ENCODE assay signal across 8 cellular contexts in genomic region chr16:53502331-53503269, GRCh38. TPM values are rescaled to one million over a fixed set of nuclear protein-coding genes. Genes with fewer than 3 reads are reported as not detected.
DNase-seq lines count a peak whose midpoint lies in the region; ATAC-seq and TF ChIP-seq lines count a peak whose summit lies in the region.

TSS of gene AKTIP (minus strand) at chr16:53503209. CDS start at chr16:53500259, 2,950 bp downstream.

- peak; percentile 37 for ATAC-seq in HG02759 (IDR thresholded peaks at IDR 0.05; ENCODE audit: unreplicated experiment)
- ATAC-seq in activated T-helper 17 cell treated with anti-CD3 and anti-CD28 coated beads, Interleukin-2, amount 50 U/mL, for 72 hours (replicated peaks): peak; percentile 33

- no peaks in the 10 kb centered on the region for H3K9me3 ChIP-seq in tibial nerve

- peak within 1 kb of the TSS; percentile 97 for H3K27ac Mint-ChIP-seq in activated T-helper 17 cell treated with anti-CD3 and anti-CD28 coated beads, Interleukin-2, amount 50 U/mL, for 72 hours
- H3K27ac Mint-ChIP-seq in nephron: peak within 1 kb of the TSS; percentile 98 to 99 (median 99)

- H3K9me3 Mint-ChIP-seq in activated T-helper 17 cell treated with anti-CD3 and anti-CD28 coated beads, Interleukin-2, amount 50 U/mL, for 72 hours: no peaks in the 10 kb centered on the region
- H3K9me3 Mint-ChIP-seq in nephron: no peaks in the 10 kb centered on the region

- peak within 1 kb of the TSS; percentile 90 for H3K4me3 Mint-ChIP-seq in activated T-helper 17 cell treated with anti-CD3 and anti-CD28 coated beads, Interleukin-2, amount 50 U/mL, for 72 hours
- peak within 1 kb of the TSS; percentile 89 to 99 (median 96) for H3K4me3 Mint-ChIP-seq in nephron

- peak within 1 kb of the TSS; percentile 84 for H3K4me3 ChIP-seq in fibroblast of villous mesenchyme (ENCODE audit: low read depth, low read length)
- peak within 1 kb of the TSS; percentile 67 to 96 (median 84) for H3K4me3 ChIP-seq in tibial nerve

- TF ChIP-seq POLR2A in tibial nerve (IDR thresholded peaks at IDR 0.05): no peak

- peaks cover 34% of the 10 kb centered on the region for H3K4me1 Mint-ChIP-seq in activated T-helper 17 cell treated with anti-CD3 and anti-CD28 coated beads, Interleukin-2, amount 50 U/mL, for 72 hours
- H3K4me1 Mint-ChIP-seq in nephron: peaks cover 35% of the 10 kb centered on the region

- H3K27me3 Mint-ChIP-seq in activated T-helper 17 cell treated with anti-CD3 and anti-CD28 coated beads, Interleukin-2, amount 50 U/mL, for 72 hours: no peaks in the 10 kb centered on the region
- peaks cover 4% of the 10 kb centered on the region for H3K27me3 Mint-ChIP-seq in nephron (ENCODE audit: low read depth)

- no peaks in the 10 kb centered on the region for H3K27me3 ChIP-seq in tibial nerve

- H3K36me3 ChIP-seq in tibial nerve: peaks cover 0 to 16% (median 0%) of the 10 kb centered on the region in 3 donors

- peak within 1 kb of the TSS; percentile 92 to 94 (median 94) for H3K27ac ChIP-seq in tibial nerve

- peaks cover 34% of the 10 kb centered on the region for H3K36me3 Mint-ChIP-seq in activated T-helper 17 cell treated with anti-CD3 and anti-CD28 coated beads, Interleukin-2, amount 50 U/mL, for 72 hours (ENCODE audit: low read depth)
- peaks cover 8% of the 10 kb centered on the region for H3K36me3 Mint-ChIP-seq in nephron (ENCODE audit: low read depth)

- TF ChIP-seq CTCF in fibroblast of villous mesenchyme (IDR thresholded peaks at IDR 0.05; ENCODE audit: insufficient read depth, low read depth, low read length): no peak
- no peak for TF ChIP-seq CTCF in nephron (IDR thresholded peaks at IDR 0.05; ENCODE audit: unreplicated experiment in 3 of 3)
- TF ChIP-seq CTCF in tibial nerve (IDR thresholded peaks at IDR 0.05): no peak

- DNase-seq in NCI-H2171 (lab: John Stamatoyannopoulos, UW): peak; percentile 53
- DNase-seq in NCI-H2171 treated with DMSO at 0.1 percent for 48 hours (lab: John Stamatoyannopoulos, UW): no peak
- DNase-seq in NCI-H345 (lab: John Stamatoyannopoulos, UW): peak; percentile 64
- DNase-seq in fibroblast of villous mesenchyme (ENCODE audit: low read depth): peak; percentile 34
- no peak for DNase-seq in tibial nerve (ENCODE audit: low spot score in 2 of 2)

- WGBS in tibial nerve, 2 donors: 0 to 1% methylated on average over 8 to 38 of the region's 76 CpGs

- H3K4me1 ChIP-seq in tibial nerve: peaks cover 0 to 30% (median 26%) of the 10 kb centered on the region in 4 donors

- TF ChIP-seq EP300 in tibial nerve (IDR thresholded peaks at IDR 0.05): no peak

RNA-seq across cellular contexts. Expression of gene AKTIP, which starts in this region (rescaled TPM):
- 10 to 100 TPM; 21.8 to 24.5 TPM for total RNA-seq in activated T-helper 17 cell treated with anti-CD3 and anti-CD28 coated beads, Interleukin-2, amount 50 U/mL, for 72 hours
- total RNA-seq in fibroblast of villous mesenchyme (18.6 and 20.0 TPM in 2 replicates), tibial nerve (10 to 100 TPM; 33.3 to 48.5 (median 39.8) TPM)

Comparison
In these comparisons a context has a peak if more than half of its experiments do, and no peak if none do; other contexts are left out.
1. DNase-seq: peak in NCI-H2171 (single experiment), NCI-H345 (single experiment) and fibroblast of villous mesenchyme (single experiment); none in NCI-H2171 treated with DMSO at 0.1 percent for 48 hours (single experiment) and tibial nerve (0 of 2).